ENCODE assay signal across 14 cellular contexts in the genomic region with DNA sequence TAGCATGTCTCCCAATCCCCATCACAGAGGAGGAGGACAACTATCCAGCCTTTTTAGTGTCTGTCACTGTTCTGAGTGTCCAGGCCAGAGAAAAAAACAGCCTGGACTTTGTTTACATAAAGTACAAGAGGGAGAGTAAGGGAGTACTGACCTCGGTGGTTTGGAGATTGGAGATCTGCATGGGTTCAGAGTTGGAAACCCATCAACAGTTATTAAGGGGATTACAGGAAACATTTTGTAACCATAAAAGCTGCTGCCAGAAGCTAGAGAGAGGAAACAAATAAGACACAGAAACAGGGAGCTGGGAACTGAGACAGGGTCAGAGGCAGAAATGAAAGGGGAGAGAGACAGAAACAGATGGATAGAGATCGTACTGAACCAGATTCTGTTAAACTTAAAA.
DNase-seq lines count a peak whose midpoint lies in the region; ATAC-seq and TF ChIP-seq lines count a peak whose summit lies in the region.
"Had no signal": no experiment of that assay in that cellular context is flagged by ENCODE, and none has a peak within 500 bp of the region (broad histone marks: within the 10 kb centered on the region; RNA-seq: fewer than 3 reads in every experiment).

No MANE protein-coding gene starts in this region.

- H3K27me3 Mint-ChIP-seq in nephron (ENCODE audit: low read depth), result peaks cover 7% of the 10 kb centered on the region

- WGBS in mesendoderm (ENCODE audit: extremely low coverage, insufficient coverage, low lambda C conversion rate), result no CpG with 5 or more reads among the region's 2 CpGs

- intact Hi-C loops in left cardiac atrium (cut with DNase I), result no loop called here

- peak overlapping the region in 2 of 3 experiments; percentile 1 to 48 for H3K27ac Mint-ChIP-seq in nephron
- H3K27ac Mint-ChIP-seq: B cell, T-helper 17 cell had no signal

- no peak overlapping the region for H2BK15ac ChIP-seq in mesendoderm (replicated peaks; ENCODE audit: low read depth)

- DNase-seq in adipocyte (ENCODE audit: low read depth), result peak; percentile 4
- DNase-seq in left cardiac atrium, result no peak
- DNase-seq in HT-29 (ENCODE audit: low spot score), result no peak
- no peak for DNase-seq in EL
- no peak for DNase-seq in mesendoderm
- no peak for DNase-seq in SIG-M5 treated with dmso at 0.1 percent for 504 hours (lab: John Stamatoyannopoulos, UW; ENCODE audit: unreplicated experiment)
- DNase-seq: activated CD4-positive, alpha-beta T cell treated with anti-CD3 and anti-CD28 coated beads for 1 hour; activated CD8-positive, alpha-beta memory T cell treated with anti-CD3 and anti-CD28 coated beads, Interleukin-2, amount 50 U/mL, for 4 hours; dorsolateral prefrontal cortex; mammary epithelial cell; T-helper 17 cell had no signal

- H3K4ac ChIP-seq in mesendoderm (ENCODE audit: low read depth, low read length), result no peak overlapping the region

- H2BK5ac ChIP-seq in mesendoderm (ENCODE audit: low read length), result no peak overlapping the region

- H3K23ac ChIP-seq in mesendoderm (ENCODE audit: low read length), result no peak overlapping the region

- H3K4me3 Mint-ChIP-seq in nephron, result no peak overlapping the region
- H3K4me3 Mint-ChIP-seq: B cell, T-helper 17 cell had no signal

- no peak overlapping the region for H2BK120ac ChIP-seq in mesendoderm (ENCODE audit: low read depth, low read length)

- no peak overlapping the region for H3K4me2 ChIP-seq in mesendoderm (ENCODE audit: low read length)

- H3K4me3 ChIP-seq in adipocyte (ENCODE audit: low read length), result peak overlapping the region; percentile 12
- no peak overlapping the region for H3K4me3 ChIP-seq in mesendoderm (ENCODE audit: low read length)
- H3K4me3 ChIP-seq: dorsolateral prefrontal cortex had no signal

- H3K4me1 ChIP-seq in adipocyte (ENCODE audit: control insufficient read depth, insufficient read depth, low read length), result peaks cover 61% of the 10 kb centered on the region
- no peaks in the 10 kb centered on the region for H3K4me1 ChIP-seq in mesendoderm (ENCODE audit: control insufficient read depth, low read depth, low read length)

- no peaks in the 10 kb centered on the region for H3K9me3 ChIP-seq in adipocyte (ENCODE audit: control insufficient read depth, low read length)

- H3K56ac ChIP-seq in mesendoderm (ENCODE audit: low read length), result no peak overlapping the region

- H3K27ac ChIP-seq in temporal lobe (ENCODE audit: low read depth, low read length) (peak overlapping the region; percentile 13), mesendoderm (ENCODE audit: low read depth, low read length) (no peak overlapping the region)

- H3K18ac ChIP-seq in mesendoderm (ENCODE audit: low read length), result no peak overlapping the region

- no peaks in the 10 kb centered on the region for H3K79me2 ChIP-seq in mesendoderm (ENCODE audit: control insufficient read depth, insufficient read depth, low read length)

- H3K79me1 ChIP-seq in mesendoderm (ENCODE audit: low read length), result no peaks in the 10 kb centered on the region

- no peak overlapping the region for H2AK5ac ChIP-seq in mesendoderm (ENCODE audit: low read length)

- H3K9me3 Mint-ChIP-seq in nephron, result no peaks in the 10 kb centered on the region

- H4K8ac ChIP-seq in mesendoderm (ENCODE audit: low read depth, low read length), result no peak overlapping the region

- H3K36me3 Mint-ChIP-seq in nephron (ENCODE audit: low read depth), result no peaks in the 10 kb centered on the region

- H3K27me3 ChIP-seq in adipocyte (replicated peaks; ENCODE audit: control insufficient read depth, insufficient read depth, low read length) (peaks cover under 1% of the 10 kb centered on the region), mesendoderm (ENCODE audit: insufficient read depth, low read length, poor library complexity) (no peaks in the 10 kb centered on the region)
- H3K27me3 ChIP-seq: dorsolateral prefrontal cortex had no signal

- peak; percentile 45 to 51 for ATAC-seq in left cardiac atrium
- ATAC-seq: T-helper 17 cell had no signal

- H3K9ac ChIP-seq in adipocyte (ENCODE audit: low read length) (peak overlapping the region; percentile 59), mesendoderm (ENCODE audit: low read length) (no peak overlapping the region)

- H3K4me1 Mint-ChIP-seq in nephron, result peaks cover 41% of the 10 kb centered on the region
- H3K4me1 Mint-ChIP-seq: B cell had no signal

- H4K5ac ChIP-seq in mesendoderm (ENCODE audit: low read length), result no peak overlapping the region

- TF ChIP-seq CTCF in nephron (IDR thresholded peaks at IDR 0.05; ENCODE audit: unreplicated experiment in 3 of 3), result no peak

- H3K36me3 ChIP-seq in adipocyte (ENCODE audit: control insufficient read depth, insufficient read depth, low read length, severe bottlenecking), result no peaks in the 10 kb centered on the region
- H3K36me3 ChIP-seq in mesendoderm (ENCODE audit: control insufficient read depth, insufficient read depth, low read length), result no peaks in the 10 kb centered on the region
